1 cellular context compared by ENCODE assay signal in the genomic region with DNA sequence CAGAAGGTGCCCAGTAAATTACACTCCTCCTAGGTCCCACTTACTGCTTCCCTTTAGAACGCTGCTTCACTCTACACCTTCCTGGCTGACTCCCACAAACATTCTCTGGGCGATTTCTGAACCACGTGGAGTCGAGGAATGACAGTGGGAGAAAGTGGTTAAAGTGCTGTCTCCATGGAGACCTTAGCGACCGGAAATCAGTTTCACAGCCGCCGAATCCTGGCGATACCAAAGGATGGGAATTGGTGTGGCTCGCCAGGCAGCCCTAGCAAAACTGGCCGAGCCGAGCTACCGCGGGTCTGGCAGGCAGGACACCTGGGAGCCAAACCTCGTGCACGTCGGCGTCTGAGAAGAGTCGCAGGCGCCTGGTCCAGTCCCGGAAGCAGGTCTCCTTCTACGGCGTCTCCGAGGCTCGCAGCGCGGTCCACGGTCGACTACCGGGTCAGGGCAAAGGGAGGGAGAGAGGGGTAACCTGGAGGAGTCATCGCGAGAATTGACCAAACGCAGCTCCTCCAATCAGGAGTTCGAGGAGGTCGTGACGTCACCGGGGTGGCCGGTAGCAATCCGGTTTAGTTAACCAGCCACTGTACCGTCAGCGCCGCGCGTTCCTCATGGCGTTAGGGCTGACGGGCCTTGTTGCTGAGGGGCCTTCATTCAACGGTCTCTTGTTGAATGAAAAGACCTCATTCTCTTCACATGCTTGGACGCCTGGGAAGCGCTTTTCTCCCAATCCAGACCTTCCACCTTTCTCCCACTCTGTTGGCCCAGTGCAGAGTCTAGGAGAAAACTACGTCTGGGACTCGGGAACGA.
TF ChIP-seq lines count a peak whose summit lies in the region.

A gene with protein sequence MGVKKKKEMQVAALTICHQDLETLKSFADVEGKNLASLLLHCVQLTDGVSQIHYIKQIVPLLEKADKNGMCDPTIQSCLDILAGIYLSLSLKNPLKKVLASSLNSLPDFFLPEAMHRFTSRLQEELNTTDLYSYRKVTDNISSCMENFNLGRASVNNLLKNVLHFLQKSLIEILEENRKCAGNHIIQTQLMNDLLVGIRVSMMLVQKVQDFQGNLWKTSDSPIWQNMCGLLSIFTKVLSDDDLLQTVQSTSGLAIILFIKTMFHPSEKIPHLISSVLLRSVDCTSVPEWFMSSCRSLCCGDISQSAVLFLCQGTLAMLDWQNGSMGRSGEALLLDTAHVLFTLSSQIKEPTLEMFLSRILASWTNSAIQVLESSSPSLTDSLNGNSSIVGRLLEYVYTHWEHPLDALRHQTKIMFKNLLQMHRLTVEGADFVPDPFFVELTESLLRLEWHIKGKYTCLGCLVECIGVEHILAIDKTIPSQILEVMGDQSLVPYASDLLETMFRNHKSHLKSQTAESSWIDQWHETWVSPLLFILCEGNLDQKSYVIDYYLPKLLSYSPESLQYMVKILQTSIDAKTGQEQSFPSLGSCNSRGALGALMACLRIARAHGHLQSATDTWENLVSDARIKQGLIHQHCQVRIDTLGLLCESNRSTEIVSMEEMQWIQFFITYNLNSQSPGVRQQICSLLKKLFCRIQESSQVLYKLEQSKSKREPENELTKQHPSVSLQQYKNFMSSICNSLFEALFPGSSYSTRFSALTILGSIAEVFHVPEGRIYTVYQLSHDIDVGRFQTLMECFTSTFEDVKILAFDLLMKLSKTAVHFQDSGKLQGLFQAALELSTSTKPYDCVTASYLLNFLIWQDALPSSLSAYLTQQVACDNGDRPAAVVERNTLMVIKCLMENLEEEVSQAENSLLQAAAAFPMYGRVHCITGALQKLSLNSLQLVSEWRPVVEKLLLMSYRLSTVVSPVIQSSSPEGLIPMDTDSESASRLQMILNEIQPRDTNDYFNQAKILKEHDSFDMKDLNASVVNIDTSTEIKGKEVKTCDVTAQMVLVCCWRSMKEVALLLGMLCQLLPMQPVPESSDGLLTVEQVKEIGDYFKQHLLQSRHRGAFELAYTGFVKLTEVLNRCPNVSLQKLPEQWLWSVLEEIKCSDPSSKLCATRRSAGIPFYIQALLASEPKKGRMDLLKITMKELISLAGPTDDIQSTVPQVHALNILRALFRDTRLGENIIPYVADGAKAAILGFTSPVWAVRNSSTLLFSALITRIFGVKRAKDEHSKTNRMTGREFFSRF (N-terminal part only) (minus strand): TSS at position 436 of the 810 bp plus-strand sequence. CDS start 3,646 bp downstream, outside the sequence.

TF ChIP-seq in A549, 52 proteins besides CTCF, POLR2A, EP300 and RAD21 (continued from another document):
- TF ChIP-seq, protein P1, sequence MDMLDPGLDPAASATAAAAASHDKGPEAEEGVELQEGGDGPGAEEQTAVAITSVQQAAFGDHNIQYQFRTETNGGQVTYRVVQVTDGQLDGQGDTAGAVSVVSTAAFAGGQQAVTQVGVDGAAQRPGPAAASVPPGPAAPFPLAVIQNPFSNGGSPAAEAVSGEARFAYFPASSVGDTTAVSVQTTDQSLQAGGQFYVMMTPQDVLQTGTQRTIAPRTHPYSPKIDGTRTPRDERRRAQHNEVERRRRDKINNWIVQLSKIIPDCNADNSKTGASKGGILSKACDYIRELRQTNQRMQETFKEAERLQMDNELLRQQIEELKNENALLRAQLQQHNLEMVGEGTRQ (IDR thresholded peaks at IDR 0.05): no peak
- no peak for TF ChIP-seq CEBPB (IDR thresholded peaks at IDR 0.05)
- no peak for TF ChIP-seq KDM1A (IDR thresholded peaks at IDR 0.05; ENCODE audit: low read depth)
- TF ChIP-seq MAFK (IDR thresholded peaks at IDR 0.05; ENCODE audit: partially characterized antibody): no peak
- no peak for TF ChIP-seq FOSB (CRISPR knock-in tag; IDR thresholded peaks at IDR 0.05)
- TF ChIP-seq NR3C1 (IDR thresholded peaks at IDR 0.05): no peak
- TF ChIP-seq CBX8 (IDR thresholded peaks at IDR 0.05): no peak
- TF ChIP-seq CBX2 (IDR thresholded peaks at IDR 0.05; ENCODE audit: borderline replicate concordance, low read depth): no peak
- peak; percentile 82; the same call in 1 of the 2 replicates for TF ChIP-seq TP53 (CRISPR knock-in tag; IDR thresholded peaks at IDR 0.05)
- TF ChIP-seq TFCP2L1 (CRISPR knock-in tag; IDR thresholded peaks at IDR 0.05): 0 out of 2 replicates have a peak, but pooled peaks have one; percentile 45
- no peak for TF ChIP-seq MAZ (IDR thresholded peaks at IDR 0.05; ENCODE audit: borderline replicate concordance, low read depth, low read length)
- TF ChIP-seq ZFP36 (IDR thresholded peaks at IDR 0.05; ENCODE audit: borderline replicate concordance, partially characterized antibody): no peak
- TF ChIP-seq RFX5 (IDR thresholded peaks at IDR 0.05): peak; percentile 92
- TF ChIP-seq RCOR1 (IDR thresholded peaks at IDR 0.05; ENCODE audit: low read depth, low read length): no peak
- TF ChIP-seq E2F6 (IDR thresholded peaks at IDR 0.05; ENCODE audit: borderline replicate concordance, low read depth): peak; percentile 76
- no peak for TF ChIP-seq NFE2L2 (conservative IDR thresholded peaks at IDR 0.05; ENCODE audit: low read length)
- no peak for TF ChIP-seq ZC3H11A (IDR thresholded peaks at IDR 0.05)
- TF ChIP-seq CHD4 (IDR thresholded peaks at IDR 0.05; ENCODE audit: borderline replicate concordance): no peak
- TF ChIP-seq KDM5A (IDR thresholded peaks at IDR 0.05): no peak; the same call in none of the 2 replicates
- TF ChIP-seq, protein P2, sequence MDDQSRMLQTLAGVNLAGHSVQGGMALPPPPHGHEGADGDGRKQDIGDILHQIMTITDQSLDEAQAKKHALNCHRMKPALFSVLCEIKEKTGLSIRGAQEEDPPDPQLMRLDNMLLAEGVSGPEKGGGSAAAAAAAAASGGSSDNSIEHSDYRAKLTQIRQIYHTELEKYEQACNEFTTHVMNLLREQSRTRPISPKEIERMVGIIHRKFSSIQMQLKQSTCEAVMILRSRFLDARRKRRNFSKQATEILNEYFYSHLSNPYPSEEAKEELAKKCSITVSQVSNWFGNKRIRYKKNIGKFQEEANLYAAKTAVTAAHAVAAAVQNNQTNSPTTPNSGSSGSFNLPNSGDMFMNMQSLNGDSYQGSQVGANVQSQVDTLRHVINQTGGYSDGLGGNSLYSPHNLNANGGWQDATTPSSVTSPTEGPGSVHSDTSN (IDR thresholded peaks at IDR 0.05): no peak; the same call in 1 of the 2 replicates
- TF ChIP-seq MYC (IDR thresholded peaks at IDR 0.05; ENCODE audit: borderline replicate concordance, low read length): peak; percentile 78; the same call in 1 of the 2 replicates
- peak; percentile 17; the same call in 1 of the 2 replicates for TF ChIP-seq HDAC2 (IDR thresholded peaks at IDR 0.05)
- TF ChIP-seq EHF (CRISPR knock-in tag; IDR thresholded peaks at IDR 0.05): no peak
- no peak for TF ChIP-seq FOSL2 (IDR thresholded peaks at IDR 0.05)
- peak; percentile 77 for TF ChIP-seq FOSL2 (CRISPR knock-in tag; IDR thresholded peaks at IDR 0.05)
- TF ChIP-seq REST (IDR thresholded peaks at IDR 0.05): peak; percentile 86
- TF ChIP-seq HMGXB4 (CRISPR knock-in tag; IDR thresholded peaks at IDR 0.05; ENCODE audit: borderline replicate concordance): peak; percentile 90; the same call in 1 of the 2 replicates
- TF ChIP-seq, protein P3, sequence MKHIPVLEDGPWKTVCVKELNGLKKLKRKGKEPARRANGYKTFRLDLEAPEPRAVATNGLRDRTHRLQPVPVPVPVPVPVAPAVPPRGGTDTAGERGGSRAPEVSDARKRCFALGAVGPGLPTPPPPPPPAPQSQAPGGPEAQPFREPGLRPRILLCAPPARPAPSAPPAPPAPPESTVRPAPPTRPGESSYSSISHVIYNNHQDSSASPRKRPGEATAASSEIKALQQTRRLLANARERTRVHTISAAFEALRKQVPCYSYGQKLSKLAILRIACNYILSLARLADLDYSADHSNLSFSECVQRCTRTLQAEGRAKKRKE (CRISPR knock-in tag; IDR thresholded peaks at IDR 0.05; ENCODE audit: low read depth): peak; percentile 50; the same call in 1 of the 2 replicates
